In genomic region chr17:12077773-12078172, GRCh38 we compare ENCODE assay signal across 17 cellular contexts. TPM values are rescaled to one million over a fixed set of nuclear protein-coding genes. Genes with fewer than 3 reads are reported as not detected.
A peak's percentile ranks its signal among the peaks of the same experiment; 100 is the strongest.
DNase-seq lines count a peak whose midpoint lies in the region; ATAC-seq, FAIRE-seq and TF ChIP-seq lines count a peak whose summit lies in the region.
"Had no signal": no experiment of that assay in that cellular context is flagged by ENCODE, and none has a peak within 500 bp of the region (broad histone marks: within the 10 kb centered on the region; RNA-seq: fewer than 3 reads in every experiment).

No MANE protein-coding gene starts in this region.

- no peak overlapping the region for H3K4me3 ChIP-seq in HepG2 (replicated peaks in 1 of 3; ENCODE audit: insufficient read depth in 1 of 3, low read depth in 2 of 3, low read length in 3 of 3)
- no peak overlapping the region for H3K4me3 ChIP-seq in right lobe of liver
- no peak overlapping the region for H3K4me3 ChIP-seq in astrocyte (ENCODE audit: insufficient read depth, low read depth, low read length)
- H3K4me3 ChIP-seq in mesenchymal stem cell (ENCODE audit: insufficient read depth in 1 of 2, low read depth in 1 of 2, low read length in 2 of 2), result no peak overlapping the region
- H3K4me3 ChIP-seq: GM12878, GM23248 had no signal

- no TSS peak for BruUV-seq in HepG2 (replicated peaks; lab: Mats Ljungman, UMichigan)

- peaks cover 7% of the 10 kb centered on the region for H3K79me2 ChIP-seq in HepG2 (ENCODE audit: insufficient read depth, low read length)
- peaks cover 50% of the 10 kb centered on the region for H3K79me2 ChIP-seq in astrocyte (ENCODE audit: insufficient read depth, low read length)

- TF ChIP-seq CTCF in HepG2 (CRISPR knock-in tag; IDR thresholded peaks at IDR 0.05) (no peak), right lobe of liver (IDR thresholded peaks at IDR 0.05) (no peak), astrocyte (IDR thresholded peaks at IDR 0.05; ENCODE audit: insufficient read depth, low read depth, low read length) (no peak)

- in situ Hi-C loops in HepG2 (cut with HindIII; ENCODE audit: extremely low pct_ligation_motif_present, low pct_unique_long_range_greater_than_20kb), result no loop called here

- no peak overlapping the region for H3K4ac ChIP-seq in mesenchymal stem cell (ENCODE audit: low read depth in 1 of 2, low read length in 2 of 2)

- H3K4me2 ChIP-seq in HepG2 (ENCODE audit: low read depth, low read length), result no peak overlapping the region
- no peak overlapping the region for H3K4me2 ChIP-seq in astrocyte (ENCODE audit: low read length)
- no peak overlapping the region for H3K4me2 ChIP-seq in mesenchymal stem cell (ENCODE audit: low read length, poor library complexity, severe bottlenecking)

- H3K27me3 ChIP-seq in HepG2 (ENCODE audit: control insufficient read depth in 1 of 2, insufficient read depth in 2 of 2, low read length in 2 of 2), result no peaks in the 10 kb centered on the region
- no peaks in the 10 kb centered on the region for H3K27me3 ChIP-seq in right lobe of liver
- H3K27me3 ChIP-seq in astrocyte (ENCODE audit: insufficient read depth, low read length), result no peaks in the 10 kb centered on the region
- no peaks in the 10 kb centered on the region for H3K27me3 ChIP-seq in mesenchymal stem cell (ENCODE audit: control insufficient read depth in 1 of 2, insufficient read depth in 1 of 2, low read length in 2 of 2)

- H3K18ac ChIP-seq in mesenchymal stem cell (ENCODE audit: low read depth in 1 of 2, low read length in 2 of 2), result no peak overlapping the region

- no peaks in the 10 kb centered on the region for H3K9me3 ChIP-seq in HepG2 (ENCODE audit: low read length)
- H3K9me3 ChIP-seq in right lobe of liver, result no peaks in the 10 kb centered on the region
- no peaks in the 10 kb centered on the region for H3K9me3 ChIP-seq in astrocyte (ENCODE audit: insufficient read depth, low read depth, low read length)
- H3K9me3 ChIP-seq in mesenchymal stem cell (ENCODE audit: control insufficient read depth, low read length), result no peaks in the 10 kb centered on the region

- H2BK15ac ChIP-seq in mesenchymal stem cell (ENCODE audit: low read depth, poor library complexity, severe bottlenecking), result no peak overlapping the region

- no peak overlapping the region for H2AFZ ChIP-seq in HepG2 (ENCODE audit: low read length)
- H2AFZ ChIP-seq in astrocyte (ENCODE audit: low read depth, low read length), result no peak overlapping the region
- H2AFZ ChIP-seq in mesenchymal stem cell (ENCODE audit: low read depth, low read length), result no peak overlapping the region
- H2AFZ ChIP-seq: GM23248 had no signal

- TF ChIP-seq POLR2A in HepG2 (IDR thresholded peaks at IDR 0.05; ENCODE audit: insufficient read depth in 1 of 2, low read depth in 2 of 2, low read length in 2 of 2) (no peak), right lobe of liver (IDR thresholded peaks at IDR 0.05) (no peak)

- no peak for TF ChIP-seq RAD21 in HepG2 (CRISPR knock-in tag; IDR thresholded peaks at IDR 0.05)

- H2BK12ac ChIP-seq in mesenchymal stem cell (ENCODE audit: low read length in 2 of 2), result no peak overlapping the region

- no peaks in the 10 kb centered on the region for H3K27me3 Mint-ChIP-seq in astrocyte (ENCODE audit: low read depth, unreplicated experiment)
- H3K27me3 Mint-ChIP-seq: B cell; CD4-positive, alpha-beta T cell had no signal

- intact Hi-C loops in HepG2 (cut with micrococcal nuclease; ENCODE audit: unreplicated experiment), result no loop called here
- intact Hi-C loops in right lobe of liver (cut with DNase I), result no loop called here

- 100% methylated on average over 2 of the region's 2 CpGs for WGBS in HepG2 (ENCODE audit: low lambda C conversion rate)
- WGBS in right lobe of liver (ENCODE audit: insufficient coverage, low coverage, low lambda C conversion rate, missing lambda C conversion rate), result 86% methylated on average over 1 of the region's 2 CpGs
- 100% methylated on average over 2 of the region's 2 CpGs for WGBS in mesenchymal stem cell

- CTCF ChIA-PET in HepG2 (lab: Yijun Ruan, JAX; ENCODE audit: low intra/inter-chr PET ratio, low total read pairs), result no interaction called here

- H3K36me3 Mint-ChIP-seq in astrocyte (ENCODE audit: low read depth, unreplicated experiment), result peaks cover 11% of the 10 kb centered on the region

- no peak overlapping the region for H2BK5ac ChIP-seq in mesenchymal stem cell (ENCODE audit: low read depth, low read length, poor library complexity, severe bottlenecking)

- no peak overlapping the region for H3K27ac ChIP-seq in HepG2 (ENCODE audit: extremely low read length, insufficient read depth, low read length)
- no peak overlapping the region for H3K27ac ChIP-seq in right lobe of liver
- no peak overlapping the region for H3K27ac ChIP-seq in astrocyte (ENCODE audit: low read depth, low read length)
- no peak overlapping the region for H3K27ac ChIP-seq in mesenchymal stem cell (ENCODE audit: low read length, poor library complexity, severe bottlenecking)

- ATAC-seq in HepG2 (no peak), right lobe of liver (no peak), HG03045 (IDR thresholded peaks at IDR 0.05; ENCODE audit: unreplicated experiment) (no peak), HG02973 (IDR thresholded peaks at IDR 0.05; ENCODE audit: unreplicated experiment) (no peak), HG03097 (IDR thresholded peaks at IDR 0.05; ENCODE audit: low FRiP score, unreplicated experiment) (no peak)
- ATAC-seq: GM12878, HCT116 had no signal

- DNase-seq in HepG2 (ENCODE audit: low spot score) (no peak), right lobe of liver (no peak), astrocyte (ENCODE audit: low read depth) (no peak), mesenchymal stem cell (no peak)
- DNase-seq: C1 segment of cervical spinal cord; CD4-positive, alpha-beta T cell; DMS79; GM23248 had no signal

- peak overlapping the region; percentile 84 for H3K27ac Mint-ChIP-seq in astrocyte (ENCODE audit: unreplicated experiment)
- H3K27ac Mint-ChIP-seq: B cell; CD4-positive, alpha-beta T cell had no signal

- H3K36me3 ChIP-seq in HepG2 (replicated peaks in 1 of 2; ENCODE audit: control insufficient read depth in 1 of 2, insufficient read depth in 2 of 2, low read length in 2 of 2) (peaks cover 6 to 14% of the 10 kb centered on the region in 2 experiments; a peak in 3 of 5 replicates), right lobe of liver (no peaks in the 10 kb centered on the region), astrocyte (ENCODE audit: insufficient read depth, low read length) (peaks cover 3% of the 10 kb centered on the region), mesenchymal stem cell (ENCODE audit: control insufficient read depth in 1 of 2, insufficient read depth in 2 of 2, low read depth in 1 of 2, low read length in 2 of 2) (peaks cover 6 to 32% of the 10 kb centered on the region in 2 experiments)

- TF ChIP-seq EP300 in HepG2 (IDR thresholded peaks at IDR 0.05; ENCODE audit: low read depth in 2 of 2, low read length in 2 of 2), result no peak
- no peak for TF ChIP-seq EP300 in HepG2 (CRISPR knock-in tag; IDR thresholded peaks at IDR 0.05; ENCODE audit: borderline replicate concordance)

- no peak overlapping the region for H3K4me3 Mint-ChIP-seq in astrocyte (ENCODE audit: unreplicated experiment)
- H3K4me3 Mint-ChIP-seq: B cell; CD4-positive, alpha-beta T cell had no signal

- H3K4me1 Mint-ChIP-seq in astrocyte (ENCODE audit: low read depth, unreplicated experiment), result peaks cover 35% of the 10 kb centered on the region
- H3K4me1 Mint-ChIP-seq: B cell had no signal

- H4K91ac ChIP-seq in mesenchymal stem cell (ENCODE audit: low read length), result no peak overlapping the region

- peaks cover 21% of the 10 kb centered on the region for H3K79me1 ChIP-seq in mesenchymal stem cell (replicated peaks; ENCODE audit: low read length, poor library complexity, severe bottlenecking)

- H3K9ac ChIP-seq in HepG2 (ENCODE audit: insufficient read depth, low read depth, low read length), result no peak overlapping the region
- H3K9ac ChIP-seq in astrocyte (ENCODE audit: low read length), result no peak overlapping the region
- no peak overlapping the region for H3K9ac ChIP-seq in mesenchymal stem cell (ENCODE audit: low read length)
- H3K9ac ChIP-seq: GM23248 had no signal

- POLR2A ChIA-PET in HepG2 (lab: Yijun Ruan, JAX), result no interaction called here

- no peak overlapping the region for H4K8ac ChIP-seq in mesenchymal stem cell (ENCODE audit: low read length)

- FAIRE-seq in HepG2 (lab: Jason Lieb, UNC) (no peak), astrocyte (lab: Jason Lieb, UNC) (no peak)
- FAIRE-seq: A204.1, GM12878, GM18507, HTR-8/SVneo had no signal

- H3K4me1 ChIP-seq in HepG2 (ENCODE audit: insufficient read depth, low read length) (no peaks in the 10 kb centered on the region), right lobe of liver (no peaks in the 10 kb centered on the region), astrocyte (ENCODE audit: insufficient read depth, low read length) (peaks cover 9% of the 10 kb centered on the region), mesenchymal stem cell (ENCODE audit: control insufficient read depth, insufficient read depth, low read depth, low read length) (peaks cover 3% of the 10 kb centered on the region)

- no peaks in the 10 kb centered on the region for H3K9me3 Mint-ChIP-seq in astrocyte (ENCODE audit: unreplicated experiment)
- H3K9me3 Mint-ChIP-seq: CD4-positive, alpha-beta T cell had no signal

- H4K20me1 ChIP-seq in HepG2 (ENCODE audit: insufficient read depth, low read length), result no peaks in the 10 kb centered on the region
- no peaks in the 10 kb centered on the region for H4K20me1 ChIP-seq in astrocyte (ENCODE audit: insufficient read depth, low read length)

- H3K14ac ChIP-seq in mesenchymal stem cell (ENCODE audit: low read length in 2 of 2), result no peak overlapping the region

- no peak overlapping the region for H2BK120ac ChIP-seq in mesenchymal stem cell (ENCODE audit: low read depth, low read length)

- no peak overlapping the region for H3K23ac ChIP-seq in mesenchymal stem cell (ENCODE audit: low read length in 2 of 2)

- peak overlapping the region; percentile 4 for H2AK5ac ChIP-seq in mesenchymal stem cell (ENCODE audit: low read length, severe bottlenecking)

RNA-seq across cellular contexts. Expression of gene MAP2K4, which starts 57.1 kb away (rescaled TPM):
- 35.6 and 53.7 TPM in 2 replicates for total RNA-seq in HepG2 (2016; rRNA removed; fragmentation: Illumina TruSeq; extraction: Trizol)
- total RNA-seq in HepG2 (2016; cell fraction: cytosol; rRNA removed; fragmentation: Illumina TruSeq; extraction: Trizol; ENCODE audit: low read depth), result 147 and 173 TPM in 2 replicates
- total RNA-seq in HepG2 (2016; cell fraction: insoluble cytoplasmic fraction; rRNA removed; fragmentation: Illumina TruSeq; extraction: Trizol), result 35.5 and 51.0 TPM in 2 replicates
- total RNA-seq in HepG2 (2016; cell fraction: membrane; rRNA removed; fragmentation: Illumina TruSeq; extraction: Trizol), result 57.5 and 61.4 TPM in 2 replicates
- 26.1 and 28.8 TPM in 2 replicates for total RNA-seq in HepG2 (2016; cell fraction: nucleus; rRNA removed; fragmentation: Illumina TruSeq; extraction: Trizol)
- polyA plus RNA-seq in HepG2 (2011; rRNA removed), result 18.0 and 21.5 TPM in 2 replicates
- 10.5 and 17.3 TPM in 2 replicates for polyA plus RNA-seq in HepG2 (2011; cell fraction: cytosol; rRNA removed)
- 7.9 and 9.3 TPM in 2 replicates for polyA plus RNA-seq in HepG2 (2011; cell fraction: nucleus; rRNA removed)
- 20.3 and 22.8 TPM in 2 replicates for polyA plus RNA-seq in HepG2 (2012)
- polyA plus RNA-seq in HepG2 (2016; cell fraction: cytosol; fragmentation: Illumina TruSeq; extraction: Trizol; ENCODE audit: low read depth), result 12.0 and 12.2 TPM in 2 replicates
- 43.6 and 47.5 TPM in 2 replicates for polyA plus RNA-seq in HepG2 (2016; cell fraction: insoluble cytoplasmic fraction; fragmentation: Illumina TruSeq; extraction: Trizol; ENCODE audit: low read depth)
- polyA plus RNA-seq in HepG2 (2016; cell fraction: membrane; fragmentation: Illumina TruSeq; extraction: Trizol; ENCODE audit: low read depth), result 25.8 and 28.1 TPM in 2 replicates
- 23.8 and 24.0 TPM in 2 replicates for polyA plus RNA-seq in HepG2 (2016; cell fraction: nucleus; fragmentation: Illumina TruSeq; extraction: Trizol; ENCODE audit: insufficient read depth, low read depth)
- polyA minus RNA-seq in HepG2 (2011; rRNA and poly(A)+ RNA removed; ENCODE audit: low replicate concordance), result 12.4 and 19.3 TPM in 2 replicates
- 21.5 and 27.7 TPM in 2 replicates for polyA minus RNA-seq in HepG2 (2011; cell fraction: cytosol; rRNA and poly(A)+ RNA removed)
- 34.8 and 42.8 TPM in 2 replicates for polyA minus RNA-seq in HepG2 (2011; cell fraction: nucleus; rRNA and poly(A)+ RNA removed)
- total RNA-seq in right lobe of liver, result 10 to 100 TPM; 14.9 to 23.7 (median 18.7) TPM
- total RNA-seq in astrocyte, result 37.5 and 42.5 TPM in 2 replicates
- polyA plus RNA-seq in mesenchymal stem cell (2013, experiment 1 of 2), result 20.1 TPM
- polyA plus RNA-seq in mesenchymal stem cell (2013, experiment 2 of 2), result 22.7 TPM
